In genomic region chr1:65425697-65426096, GRCh38 we compare ENCODE assay signal across 1 cellular context.
A peak's percentile ranks its signal among the peaks of the same experiment; 100 is the strongest.
TF ChIP-seq lines count a peak whose summit lies in the region.

No MANE protein-coding gene starts in this region.

TF ChIP-seq in HCT116, 20 proteins besides CTCF, POLR2A, EP300 and RAD21 (continued from another document):
- TF ChIP-seq EGR1 (IDR thresholded peaks at IDR 0.05; ENCODE audit: low read depth), result no peak
- peak; percentile 40; the same call in 1 of the 2 replicates for TF ChIP-seq MAX (IDR thresholded peaks at IDR 0.05)
